Comparison of ENCODE assay signal across 17 cellular contexts in genomic region chr6:38483526-38483925, GRCh38.
DNase-seq lines count a peak whose midpoint lies in the region; ATAC-seq lines count a peak whose summit lies in the region.
"Had no signal": no experiment of that assay in that cellular context is flagged by ENCODE, and none has a peak within 500 bp of the region (broad histone marks: within the 10 kb centered on the region; RNA-seq: fewer than 3 reads in every experiment).

No MANE protein-coding gene starts in this region.

- H3K27ac Mint-ChIP-seq in stimulated activated naive CD8-positive, alpha-beta T cell treated with anti-CD3 and anti-CD28 coated beads, Interleukin-15, amount 100 ng/mL, for 72 hours, result no peak overlapping the region
- H3K27ac Mint-ChIP-seq: IgD-negative memory B cell had no signal

- ATAC-seq in HG02885 (IDR thresholded peaks at IDR 0.05; ENCODE audit: poor library complexity, unreplicated experiment), result peak; percentile 63
- ATAC-seq in stimulated activated naive CD8-positive, alpha-beta T cell treated with anti-CD3 and anti-CD28 coated beads, Interleukin-15, amount 100 ng/mL, for 72 hours, result no peak
- ATAC-seq: gastroesophageal sphincter had no signal

- H3K9me3 Mint-ChIP-seq in stimulated activated naive CD8-positive, alpha-beta T cell treated with anti-CD3 and anti-CD28 coated beads, Interleukin-15, amount 100 ng/mL, for 72 hours, result no peaks in the 10 kb centered on the region
- H3K9me3 Mint-ChIP-seq: IgD-negative memory B cell had no signal

- H3K27me3 Mint-ChIP-seq in stimulated activated naive CD8-positive, alpha-beta T cell treated with anti-CD3 and anti-CD28 coated beads, Interleukin-15, amount 100 ng/mL, for 72 hours, result no peaks in the 10 kb centered on the region
- H3K27me3 Mint-ChIP-seq: IgD-negative memory B cell had no signal

- DNase-seq in AML-193 (lab: John Stamatoyannopoulos, UW) (peak; percentile 37 to 53), GM19238 (ENCODE audit: insufficient read length, low spot score) (peak; percentile 11), SIG-M5 treated with dmso at 0.1 percent for 504 hours (lab: John Stamatoyannopoulos, UW; ENCODE audit: unreplicated experiment) (peak; percentile 88), NCI-H2227 (lab: John Stamatoyannopoulos, UW; ENCODE audit: unreplicated experiment) (no peak), NCI-H446 (lab: John Stamatoyannopoulos, UW) (no peak), NCI-H2081 (lab: John Stamatoyannopoulos, UW) (no peak)
- no peak for DNase-seq in stimulated activated naive CD8-positive, alpha-beta T cell treated with anti-CD3 and anti-CD28 coated beads, Interleukin-15, amount 100 ng/mL, for 72 hours
- DNase-seq: activated CD8-positive, alpha-beta memory T cell treated with anti-CD3 and anti-CD28 coated beads, Interleukin-2, amount 50 U/mL, for 48 hours; DMS79 treated with DMSO at 0.1 percent for 48 hours; effector CD4-positive, alpha-beta T cell; NCI-H2081 treated with DMSO at 0.1 percent for 48 hours; pancreas; Peyer's patch; stimulated activated CD4-positive, alpha-beta T cell treated with anti-CD3 and anti-CD28 coated beads, Interleukin-2, amount 100 ng/mL, for 48 hours had no signal

- no peaks in the 10 kb centered on the region for H3K4me1 Mint-ChIP-seq in stimulated activated naive CD8-positive, alpha-beta T cell treated with anti-CD3 and anti-CD28 coated beads, Interleukin-15, amount 100 ng/mL, for 72 hours

- H3K4me3 Mint-ChIP-seq in stimulated activated naive CD8-positive, alpha-beta T cell treated with anti-CD3 and anti-CD28 coated beads, Interleukin-15, amount 100 ng/mL, for 72 hours, result no peak overlapping the region
- H3K4me3 Mint-ChIP-seq: IgD-negative memory B cell had no signal

Comparison
In these comparisons a context has a peak if more than half of its experiments do, and no peak if none do; other contexts are left out.
1. DNase-seq: peak in AML-193 (2 of 2), GM19238 (single experiment) and SIG-M5 treated with dmso at 0.1 percent for 504 hours (single experiment); none in stimulated activated naive CD8-positive, alpha-beta T cell treated with anti-CD3 and anti-CD28 coated beads, Interleukin-15, amount 100 ng/mL, for 72 hours (0 of 2), NCI-H2227 (single experiment), NCI-H446 (0 of 2) and NCI-H2081 (0 of 2).